1 cellular context compared by ENCODE assay signal in genomic region chr11:75191330-75191717, GRCh38.
TF ChIP-seq lines count a peak whose summit lies in the region.

No MANE protein-coding gene starts in this region.

TF ChIP-seq in GM23338, 12 proteins besides CTCF, POLR2A, EP300 and RAD21:
- TF ChIP-seq EZH2 (IDR thresholded peaks at IDR 0.05; ENCODE audit: low read depth, unreplicated experiment) (no peak), ETS1 (IDR thresholded peaks at IDR 0.05) (no peak), REST (IDR thresholded peaks at IDR 0.05; ENCODE audit: unreplicated experiment) (no peak), EZH2phosphoT487 (IDR thresholded peaks at IDR 0.05; ENCODE audit: unreplicated experiment) (no peak), ZNF462 (CRISPR knock-in tag; IDR thresholded peaks at IDR 0.05) (no peak), ZNF331 (CRISPR knock-in tag; IDR thresholded peaks at IDR 0.05; ENCODE audit: low read depth) (no peak), ZNF114 (CRISPR knock-in tag; IDR thresholded peaks at IDR 0.05) (no peak), NANOG (IDR thresholded peaks at IDR 0.05; ENCODE audit: borderline replicate concordance) (no peak), JUNB (IDR thresholded peaks at IDR 0.05; ENCODE audit: unreplicated experiment) (no peak), STAT1 (IDR thresholded peaks at IDR 0.05; ENCODE audit: unreplicated experiment) (no peak), POLR2AphosphoS5 (IDR thresholded peaks at IDR 0.05; ENCODE audit: low read depth) (no peak), CREB1 (CRISPR knock-in tag; IDR thresholded peaks at IDR 0.05; ENCODE audit: low read depth) (no peak)
